Comparison of ENCODE assay signal across 18 cellular contexts in genomic region chr2:176527141-176527901, GRCh38.
DNase-seq lines count a peak whose midpoint lies in the region; ATAC-seq, FAIRE-seq and TF ChIP-seq lines count a peak whose summit lies in the region.
"Had no signal": no experiment of that assay in that cellular context is flagged by ENCODE, and none has a peak within 500 bp of the region (broad histone marks: within the 10 kb centered on the region; RNA-seq: fewer than 3 reads in every experiment).

No MANE protein-coding gene starts in this region.

- TF ChIP-seq CTCF in K562 (IDR thresholded peaks at IDR 0.05 in 2 of 3, conservative IDR thresholded peaks at IDR 0.05 in 1 of 3; ENCODE audit: insufficient read depth in 2 of 3, low read depth in 1 of 3, low read length in 3 of 3) (no peak), left lung (IDR thresholded peaks at IDR 0.05) (no peak), RWPE1 (conservative IDR thresholded peaks at IDR 0.05; ENCODE audit: low read depth) (no peak), type B pancreatic cell (conservative IDR thresholded peaks at IDR 0.05) (no peak)

- no peak for TF ChIP-seq EP300 in K562 (IDR thresholded peaks at IDR 0.05; ENCODE audit: low read length)

- peaks cover 7% of the 10 kb centered on the region for H3K4me1 Mint-ChIP-seq in type B pancreatic cell (ENCODE audit: unreplicated experiment)
- H3K4me1 Mint-ChIP-seq: activated CD4-positive, alpha-beta T cell treated with anti-CD3 and anti-CD28 coated beads, Interleukin-2, amount 10 ng/mL, durations not matched to agents 24 days and 14 days; activated naive CD4-positive, alpha-beta T cell treated with anti-CD3 and anti-CD28 coated beads, Interleukin-2, amount 50 U/mL, for 24 hours had no signal

- no peak overlapping the region for H3K4me3 ChIP-seq in K562
- H3K4me3 ChIP-seq in left lung: no peak overlapping the region
- H3K4me3 ChIP-seq: SJSA1, smooth muscle cell had no signal

- H3K9me3 Mint-ChIP-seq in type B pancreatic cell: no peaks in the 10 kb centered on the region
- H3K9me3 Mint-ChIP-seq: activated CD4-positive, alpha-beta T cell treated with anti-CD3 and anti-CD28 coated beads, Interleukin-2, amount 10 ng/mL, durations not matched to agents 24 days and 14 days; activated naive CD4-positive, alpha-beta T cell treated with anti-CD3 and anti-CD28 coated beads, Interleukin-2, amount 50 U/mL, for 24 hours had no signal

- BruUV-seq in K562 (replicated peaks; lab: Mats Ljungman, UMichigan): no TSS peak

- H3K9ac ChIP-seq in K562 (ENCODE audit: insufficient read depth in 1 of 2, low read depth in 2 of 2, low read length in 2 of 2): no peak overlapping the region

- no peaks in the 10 kb centered on the region for H3K4me1 ChIP-seq in K562 (replicated peaks in 1 of 2; ENCODE audit: control insufficient read depth in 2 of 2, insufficient read depth in 2 of 2, low read length in 2 of 2)
- H3K4me1 ChIP-seq in left lung: no peaks in the 10 kb centered on the region
- H3K4me1 ChIP-seq: BE2C, SJSA1 had no signal

- 2% methylated on average over 6 of the region's 6 CpGs for whole genome bisulfite sequencing in K562 (ENCODE audit: insufficient coverage, low coverage, missing lambda C conversion rate)

- in situ Hi-C loops in K562 (cut with MboI): no loop called here

- CTCF ChIA-PET in K562 (lab: Yijun Ruan, JAX; ENCODE audit: low intra/inter-chr PET ratio): no interaction called here
- CTCF ChIA-PET in RWPE1 (lab: Yijun Ruan, JAX): interaction anchor here (0.9 kb wide), 1 partner anchor 110 kb away, joined by 4 read pairs; no protein-coding TSS in a partner anchor

- H2AFZ ChIP-seq in K562 (ENCODE audit: low read depth, low read length): no peak overlapping the region

- H3K4me3 Mint-ChIP-seq in type B pancreatic cell: no peak overlapping the region
- H3K4me3 Mint-ChIP-seq: activated CD4-positive, alpha-beta T cell treated with anti-CD3 and anti-CD28 coated beads, Interleukin-2, amount 10 ng/mL, durations not matched to agents 24 days and 14 days; activated naive CD4-positive, alpha-beta T cell treated with anti-CD3 and anti-CD28 coated beads, Interleukin-2, amount 50 U/mL, for 24 hours had no signal

- ATAC-seq in K562 (no peak), left lung (peak; percentile 24), HG03520 (IDR thresholded peaks at IDR 0.05; ENCODE audit: unreplicated experiment) (no peak)

- POLR2A ChIA-PET in K562 (lab: Yijun Ruan, JAX) (no interaction called here), RWPE1 (lab: Yijun Ruan, JAX; ENCODE audit: low non-redundant PET) (no interaction called here)

- H3K27ac ChIP-seq in K562 (ENCODE audit: extremely low read depth, low read depth, low read length) (no peak overlapping the region), left lung (no peak overlapping the region), RWPE1 (no peak overlapping the region)
- H3K27ac ChIP-seq: SJSA1 had no signal

- H3K27me3 Mint-ChIP-seq in type B pancreatic cell: peaks cover 67% of the 10 kb centered on the region

- H3K9me1 ChIP-seq in K562 (ENCODE audit: control insufficient read depth, insufficient read depth, low read length): no peaks in the 10 kb centered on the region

- no peaks in the 10 kb centered on the region for H3K79me2 ChIP-seq in K562 (ENCODE audit: control insufficient read depth, insufficient read depth, low read length)

- no peak overlapping the region for H3K27ac Mint-ChIP-seq in type B pancreatic cell
- H3K27ac Mint-ChIP-seq: activated CD4-positive, alpha-beta T cell treated with anti-CD3 and anti-CD28 coated beads, Interleukin-2, amount 10 ng/mL, durations not matched to agents 24 days and 14 days; activated naive CD4-positive, alpha-beta T cell treated with anti-CD3 and anti-CD28 coated beads, Interleukin-2, amount 50 U/mL, for 24 hours had no signal

- no peak for TF ChIP-seq RAD21 in K562 (CRISPR knock-in tag; conservative IDR thresholded peaks at IDR 0.05 in 1 of 2, IDR thresholded peaks at IDR 0.05 in 1 of 2)

- peak; percentile 97 for DNase-seq in DMS79 (lab: John Stamatoyannopoulos, UW)
- peak; percentile 60 for DNase-seq in NCI-H1105 (lab: John Stamatoyannopoulos, UW)
- no peak for DNase-seq in K562 (ENCODE audit: extremely low read depth in 1 of 4, low spot score in 3 of 4)
- no peak for DNase-seq in left lung
- DNase-seq in RWPE1 (ENCODE audit: low spot score): no peak
- DNase-seq in T-helper 2 cell: no peak
- DNase-seq in type B pancreatic cell (ENCODE audit: extremely low spot score, unreplicated experiment): no peak
- DNase-seq: activated CD4-positive, alpha-beta T cell treated with anti-CD3 and anti-CD28 coated beads, Interleukin-2, amount 10 ng/mL, durations not matched to agents 24 days and 14 days; activated T-cell treated with anti-CD3 and anti-CD28 coated beads, Interleukin-2, amount 50 U/mL, for 1 hour; BE2C; DMS 273 treated with DMSO at 0.1 percent for 48 hours; midbrain; NCI-H1694 treated with DMSO at 0.1 percent for 48 hours; stimulated activated naive CD4-positive, alpha-beta T cell had no signal

- no peak for TF ChIP-seq POLR2A in K562 (conservative IDR thresholded peaks at IDR 0.05)

- H3K36me3 ChIP-seq in K562 (ENCODE audit: control insufficient read depth, insufficient read depth, low read length) (no peaks in the 10 kb centered on the region), left lung (no peaks in the 10 kb centered on the region)
- H3K36me3 ChIP-seq: BE2C, SJSA1 had no signal

- H4K20me1 ChIP-seq in K562 (replicated peaks; ENCODE audit: control insufficient read depth, insufficient read depth, low read length): no peaks in the 10 kb centered on the region

- intact Hi-C loops in K562 (cut with micrococcal nuclease) (no loop called here), left lung (cut with DNase I) (no loop called here)

- H3K9me3 ChIP-seq in K562 (replicated peaks; ENCODE audit: control insufficient read depth, insufficient read depth, low read depth, low read length): no peaks in the 10 kb centered on the region
- H3K9me3 ChIP-seq in left lung: no peaks in the 10 kb centered on the region
- H3K9me3 ChIP-seq: BE2C, SJSA1 had no signal

- H3K27me3 ChIP-seq in K562 (ENCODE audit: control insufficient read depth in 2 of 2, insufficient read depth in 2 of 2, low read length in 2 of 2) (no peaks in the 10 kb centered on the region; a peak in 1 of 5 replicates), left lung (no peaks in the 10 kb centered on the region)
- H3K27me3 ChIP-seq: BE2C, SJSA1 had no signal

- H3K36me3 Mint-ChIP-seq in type B pancreatic cell: no peaks in the 10 kb centered on the region
- H3K36me3 Mint-ChIP-seq: activated naive CD4-positive, alpha-beta T cell treated with anti-CD3 and anti-CD28 coated beads, Interleukin-2, amount 50 U/mL, for 24 hours had no signal

- H3K4me2 ChIP-seq in K562 (ENCODE audit: insufficient read depth, low read length): no peak overlapping the region
- H3K4me2 ChIP-seq: smooth muscle cell had no signal

- FAIRE-seq in K562 (lab: Jason Lieb, UNC): peak; percentile 40

TF ChIP-seq in K562, 482 proteins besides CTCF, POLR2A, EP300 and RAD21:
- TF ChIP-seq OTX1 (CRISPR knock-in tag; IDR thresholded peaks at IDR 0.05) (no peak), MIER1 (IDR thresholded peaks at IDR 0.05; ENCODE audit: low read depth) (no peak), CEBPB (tag; IDR thresholded peaks at IDR 0.05) (no peak), NEUROD1 (IDR thresholded peaks at IDR 0.05; ENCODE audit: borderline replicate concordance, low read depth, low read length, partially characterized antibody) (no peak), CREB3 (tag; conservative IDR thresholded peaks at IDR 0.05; ENCODE audit: low read depth) (no peak), SLC30A9 (CRISPR knock-in tag; IDR thresholded peaks at IDR 0.05) (no peak), FOXP1 (CRISPR knock-in tag; IDR thresholded peaks at IDR 0.05) (no peak), HDAC2 (IDR thresholded peaks at IDR 0.05) (no peak), ZNF764 (CRISPR knock-in tag; IDR thresholded peaks at IDR 0.05; ENCODE audit: low read depth) (no peak), NCOA4 (IDR thresholded peaks at IDR 0.05; ENCODE audit: partially characterized antibody) (no peak), TEAD1 (CRISPR knock-in tag; IDR thresholded peaks at IDR 0.05) (no peak), FOSL1 (tag; conservative IDR thresholded peaks at IDR 0.05) (no peak), SMARCA4 (IDR thresholded peaks at IDR 0.05) (no peak)
- TF ChIP-seq, protein P1, sequence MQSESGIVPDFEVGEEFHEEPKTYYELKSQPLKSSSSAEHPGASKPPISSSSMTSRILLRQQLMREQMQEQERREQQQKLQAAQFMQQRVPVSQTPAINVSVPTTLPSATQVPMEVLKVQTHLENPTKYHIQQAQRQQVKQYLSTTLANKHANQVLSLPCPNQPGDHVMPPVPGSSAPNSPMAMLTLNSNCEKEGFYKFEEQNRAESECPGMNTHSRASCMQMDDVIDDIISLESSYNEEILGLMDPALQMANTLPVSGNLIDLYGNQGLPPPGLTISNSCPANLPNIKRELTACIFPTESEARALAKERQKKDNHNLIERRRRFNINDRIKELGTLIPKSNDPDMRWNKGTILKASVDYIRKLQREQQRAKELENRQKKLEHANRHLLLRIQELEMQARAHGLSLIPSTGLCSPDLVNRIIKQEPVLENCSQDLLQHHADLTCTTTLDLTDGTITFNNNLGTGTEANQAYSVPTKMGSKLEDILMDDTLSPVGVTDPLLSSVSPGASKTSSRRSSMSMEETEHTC (IDR thresholded peaks at IDR 0.05): no peak

Comparison
In these comparisons a context has a peak if more than half of its experiments do, and no peak if none do; other contexts are left out.
1. DNase-seq: peak in DMS79 (single experiment) and NCI-H1105 (single experiment); none in K562 (0 of 4), left lung (0 of 2), RWPE1 (single experiment), T-helper 2 cell (0 of 5) and type B pancreatic cell (single experiment).